In the genomic region with DNA sequence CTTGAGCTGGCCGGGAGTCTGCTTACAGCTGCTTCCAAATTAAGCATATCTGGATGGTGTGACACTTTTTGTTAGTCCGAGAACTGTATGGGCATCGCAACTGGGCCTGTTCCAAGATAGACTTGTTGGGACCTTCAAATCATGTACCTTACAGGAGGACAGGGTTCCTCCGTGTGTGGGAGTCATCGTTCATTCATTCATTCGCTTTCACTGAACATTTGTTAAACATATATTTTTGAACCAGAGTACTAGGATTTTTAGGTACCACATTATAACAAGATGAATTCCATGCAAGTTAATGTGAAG, we compare ENCODE assay signal across 8 cellular contexts. TPM values are rescaled to one million over a fixed set of nuclear protein-coding genes. Genes with fewer than 3 reads are reported as not detected.
DNase-seq lines count a peak whose midpoint lies in the region; ATAC-seq, FAIRE-seq and TF ChIP-seq lines count a peak whose summit lies in the region.

No MANE protein-coding gene starts in this region.

- no peaks in the 10 kb centered on the region for H3K27me3 Mint-ChIP-seq in activated T-cell treated with anti-CD3 and anti-CD28 coated beads, Interleukin-2, amount 50 U/mL, for 24 hours
- H3K27me3 Mint-ChIP-seq in astrocyte (ENCODE audit: low read depth, unreplicated experiment) (no peaks in the 10 kb centered on the region), mesothelial cell of epicardium (ENCODE audit: low read depth) (no peaks in the 10 kb centered on the region)

- H3K4me1 ChIP-seq in astrocyte (ENCODE audit: insufficient read depth, low read length) = peaks cover 17% of the 10 kb centered on the region

- H2AFZ ChIP-seq in astrocyte (ENCODE audit: low read depth, low read length) = peak overlapping the region; percentile 97

- H3K27ac Mint-ChIP-seq in activated T-cell treated with anti-CD3 and anti-CD28 coated beads, Interleukin-2, amount 50 U/mL, for 24 hours = peak overlapping the region; percentile 98
- peak overlapping the region; percentile 91 for H3K27ac Mint-ChIP-seq in astrocyte (ENCODE audit: unreplicated experiment)
- peak overlapping the region; percentile 89 for H3K27ac Mint-ChIP-seq in mesothelial cell of epicardium

- H3K27ac ChIP-seq in astrocyte (ENCODE audit: low read depth, low read length) = peak overlapping the region; percentile 81

- H3K9me3 Mint-ChIP-seq in activated T-cell treated with anti-CD3 and anti-CD28 coated beads, Interleukin-2, amount 50 U/mL, for 24 hours = no peaks in the 10 kb centered on the region
- H3K9me3 Mint-ChIP-seq in astrocyte (ENCODE audit: unreplicated experiment) (no peaks in the 10 kb centered on the region), mesothelial cell of epicardium (no peaks in the 10 kb centered on the region)

- peak overlapping the region; percentile 90 for H3K9ac ChIP-seq in astrocyte (ENCODE audit: low read length)

- H3K79me2 ChIP-seq in astrocyte (ENCODE audit: insufficient read depth, low read length) = peaks cover 47% of the 10 kb centered on the region

- DNase-seq in activated T-cell treated with anti-CD3 and anti-CD28 coated beads, Interleukin-2, amount 50 U/mL, for 24 hours = no peak
- DNase-seq in activated T-cell treated with anti-CD3 and anti-CD28 coated beads for 4 hours (no peak), astrocyte (ENCODE audit: low read depth) (no peak), mesothelial cell of epicardium (ENCODE audit: low spot score in 2 of 2, unreplicated experiment in 2 of 2) (no peak), putamen (ENCODE audit: low spot score) (no peak), amniotic stem cell (lab: John Stamatoyannopoulos, UW) (no peak), NAMALWA (ENCODE audit: low spot score) (no peak)

- H3K4me3 ChIP-seq in astrocyte (ENCODE audit: insufficient read depth, low read depth, low read length) = peak overlapping the region; percentile 95

- H3K4me1 Mint-ChIP-seq in activated T-cell treated with anti-CD3 and anti-CD28 coated beads, Interleukin-2, amount 50 U/mL, for 24 hours (ENCODE audit: low read depth) = peaks cover 44% of the 10 kb centered on the region
- H3K4me1 Mint-ChIP-seq in astrocyte (ENCODE audit: low read depth, unreplicated experiment) (peaks cover 10% of the 10 kb centered on the region), mesothelial cell of epicardium (peaks cover 32% of the 10 kb centered on the region)

- no peaks in the 10 kb centered on the region for H3K27me3 ChIP-seq in astrocyte (ENCODE audit: insufficient read depth, low read length)

- peaks cover 19% of the 10 kb centered on the region for H3K36me3 Mint-ChIP-seq in activated T-cell treated with anti-CD3 and anti-CD28 coated beads, Interleukin-2, amount 50 U/mL, for 24 hours (ENCODE audit: low read depth)
- no peaks in the 10 kb centered on the region for H3K36me3 Mint-ChIP-seq in astrocyte (ENCODE audit: low read depth, unreplicated experiment)
- no peaks in the 10 kb centered on the region for H3K36me3 Mint-ChIP-seq in mesothelial cell of epicardium

- peak overlapping the region; percentile 90 for H3K4me3 Mint-ChIP-seq in activated T-cell treated with anti-CD3 and anti-CD28 coated beads, Interleukin-2, amount 50 U/mL, for 24 hours
- H3K4me3 Mint-ChIP-seq in astrocyte (ENCODE audit: unreplicated experiment) (peak overlapping the region; percentile 96), mesothelial cell of epicardium (peak overlapping the region; percentile 94)

- peak; percentile 29 for ATAC-seq in HG03175 (IDR thresholded peaks at IDR 0.05; ENCODE audit: unreplicated experiment)

- TF ChIP-seq CTCF in astrocyte (IDR thresholded peaks at IDR 0.05; ENCODE audit: insufficient read depth, low read depth, low read length) (no peak), mesothelial cell of epicardium (IDR thresholded peaks at IDR 0.05; ENCODE audit: unreplicated experiment) (no peak)

- H3K4me2 ChIP-seq in astrocyte (ENCODE audit: low read length) = peak overlapping the region; percentile 96

- no peak for FAIRE-seq in astrocyte (lab: Jason Lieb, UNC)

- H3K36me3 ChIP-seq in astrocyte (ENCODE audit: insufficient read depth, low read length) = no peaks in the 10 kb centered on the region

- no peaks in the 10 kb centered on the region for H3K9me3 ChIP-seq in astrocyte (ENCODE audit: insufficient read depth, low read depth, low read length)

- H4K20me1 ChIP-seq in astrocyte (ENCODE audit: insufficient read depth, low read length) = peaks cover 17% of the 10 kb centered on the region

RNA-seq across cellular contexts. Expression of gene IPO8, which starts 0.4 kb away (rescaled TPM):
- 39.2 and 41.0 TPM in 2 replicates for total RNA-seq in astrocyte
- total RNA-seq in mesothelial cell of epicardium = 33.1 to 36.6 TPM (median 36.4 TPM) in 3 replicates

RNA-seq across cellular contexts. Expression of gene CAPRIN2, which starts 58.7 kb away (rescaled TPM):
- 20.2 and 23.1 TPM in 2 replicates for total RNA-seq in astrocyte
- total RNA-seq in mesothelial cell of epicardium = 40.5 to 41.8 TPM (median 41.4 TPM) in 3 replicates
